ENCODE assay signal across 8 cellular contexts in genomic region chr2:216081487-216082387, GRCh38.
DNase-seq lines count a peak whose midpoint lies in the region; ATAC-seq and TF ChIP-seq lines count a peak whose summit lies in the region.

PECR (minus strand) TSS chr2:216081809; CDS start chr2:216081741, 68 bp downstream.
A gene with protein sequence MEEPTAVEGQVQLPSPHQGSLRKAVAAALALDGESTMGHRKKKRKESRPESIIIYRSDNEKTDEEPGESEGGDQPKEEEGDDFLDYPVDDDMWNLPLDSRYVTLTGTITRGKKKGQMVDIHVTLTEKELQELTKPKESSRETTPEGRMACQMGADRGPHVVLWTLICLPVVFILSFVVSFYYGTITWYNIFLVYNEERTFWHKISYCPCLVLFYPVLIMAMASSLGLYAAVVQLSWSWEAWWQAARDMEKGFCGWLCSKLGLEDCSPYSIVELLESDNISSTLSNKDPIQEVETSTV (plus strand): TSS chr2:216081919. CDS start chr2:216095964, 14,045 bp downstream.

- H3K9me3 ChIP-seq in DOHH2 (ENCODE audit: control insufficient read depth, insufficient read depth, low read length) (no peaks in the 10 kb centered on the region), RWPE2 (ENCODE audit: severe bottlenecking) (no peaks in the 10 kb centered on the region), neuron (ENCODE audit: low read length) (no peaks in the 10 kb centered on the region)

- H3K79me2 ChIP-seq in DOHH2 (ENCODE audit: control insufficient read depth, low read length) = no peaks in the 10 kb centered on the region
- H3K79me2 ChIP-seq in KMS-11 (ENCODE audit: insufficient read depth, low read depth) = no peaks in the 10 kb centered on the region

- ATAC-seq in GM21737 (IDR thresholded peaks at IDR 0.05; ENCODE audit: unreplicated experiment) (peak; percentile 95), RWPE2 (ENCODE audit: low read depth) (peak; percentile 95)

- peaks cover 4% of the 10 kb centered on the region; the same call in 1 of the 2 replicates for H3K4me1 ChIP-seq in DOHH2 (ENCODE audit: control insufficient read depth, low read length)
- H3K4me1 ChIP-seq in KMS-11 (ENCODE audit: low read depth, poor library complexity, severe bottlenecking) = peaks cover 35% of the 10 kb centered on the region
- no peaks in the 10 kb centered on the region for H3K4me1 ChIP-seq in RWPE2 (ENCODE audit: insufficient read depth, poor library complexity, severe bottlenecking)
- peaks cover 36% of the 10 kb centered on the region for H3K4me1 ChIP-seq in neuron (ENCODE audit: insufficient read depth, low read length)

- H4K20me1 ChIP-seq in DOHH2 (ENCODE audit: control insufficient read depth, insufficient read depth, low read depth, low read length) = no peaks in the 10 kb centered on the region
- no peaks in the 10 kb centered on the region for H4K20me1 ChIP-seq in KMS-11 (ENCODE audit: insufficient read depth)

- H3K9ac ChIP-seq in KMS-11 = peak within 1 kb of the TSS; percentile 43

- H3K4me2 ChIP-seq in DOHH2 (ENCODE audit: low read length) (peak within 1 kb of the TSS; percentile 47), KMS-11 (peak within 1 kb of the TSS; percentile 79)

- H3K9me2 ChIP-seq in DOHH2 (replicated peaks; ENCODE audit: control insufficient read depth, low read length) = no peaks in the 10 kb centered on the region

- H3K27ac ChIP-seq in DOHH2 (ENCODE audit: low read depth, low read length) = no peak within 1 kb of the TSS
- no peak within 1 kb of the TSS for H3K27ac ChIP-seq in KMS-11
- no peak within 1 kb of the TSS for H3K27ac ChIP-seq in RWPE2 (ENCODE audit: poor library complexity, severe bottlenecking)

- TF ChIP-seq CTCF in DOHH2 (IDR thresholded peaks at IDR 0.05; ENCODE audit: low read depth, low read length, poor library complexity, severe bottlenecking) (no peak), KMS-11 (conservative IDR thresholded peaks at IDR 0.05; ENCODE audit: low read depth, low read length) (no peak), RWPE2 (IDR thresholded peaks at IDR 0.05; ENCODE audit: poor library complexity, severe bottlenecking) (no peak)

- H3K4me3 ChIP-seq in DOHH2 (ENCODE audit: low read length) (peak within 1 kb of the TSS; percentile 52), KMS-11 (IDR thresholded peaks at IDR 0.05; ENCODE audit: insufficient read depth, low read depth, low read length) (peak within 1 kb of the TSS; percentile 96), RWPE2 (ENCODE audit: severe bottlenecking) (peak within 1 kb of the TSS; percentile 49), neuron (ENCODE audit: low read length) (peak within 1 kb of the TSS; percentile 82)

- peaks cover 29% of the 10 kb centered on the region for H3K27me3 ChIP-seq in DOHH2 (ENCODE audit: control insufficient read depth, low read length)
- H3K27me3 ChIP-seq in KMS-11 (ENCODE audit: insufficient read depth, low read depth) = no peaks in the 10 kb centered on the region; the same call in 1 of the 2 replicates
- H3K27me3 ChIP-seq in RWPE2 (ENCODE audit: insufficient read depth, poor library complexity, severe bottlenecking) = no peaks in the 10 kb centered on the region
- no peaks in the 10 kb centered on the region for H3K27me3 ChIP-seq in neuron (ENCODE audit: insufficient read depth, low read length)

- H3F3A ChIP-seq in DOHH2 (ENCODE audit: control insufficient read depth, insufficient read depth) = no peaks in the 10 kb centered on the region

- H3K36me3 ChIP-seq in DOHH2 (ENCODE audit: control insufficient read depth, low read length) = no peaks in the 10 kb centered on the region
- H3K36me3 ChIP-seq in KMS-11 (ENCODE audit: insufficient read depth) = no peaks in the 10 kb centered on the region
- no peaks in the 10 kb centered on the region for H3K36me3 ChIP-seq in RWPE2 (ENCODE audit: low read depth)
- H3K36me3 ChIP-seq in neuron (ENCODE audit: insufficient read depth, low read length) = peaks cover 6% of the 10 kb centered on the region

- peak within 1 kb of the TSS; percentile 99 for H2AFZ ChIP-seq in KMS-11 (ENCODE audit: low read depth)
- peak within 1 kb of the TSS; percentile 79 for H2AFZ ChIP-seq in neuron (ENCODE audit: low read depth, low read length)

- DNase-seq in RWPE2 (ENCODE audit: low spot score) (peak; percentile 71), activated gamma-delta T cell treated with Interleukin-2 at 50 U/mL for 16 hours (peak; percentile 72), foreskin melanocyte (peak; percentile 42), stromal cell of bone marrow (ENCODE audit: low read depth) (peak; percentile 38)
